In genomic region chr6:43773050-43773956, GRCh38 we compare ENCODE assay signal across 8 cellular contexts. TPM values are rescaled to one million over a fixed set of nuclear protein-coding genes. Genes with fewer than 3 reads are reported as not detected.
DNase-seq lines count a peak whose midpoint lies in the region; ATAC-seq and TF ChIP-seq lines count a peak whose summit lies in the region.

No MANE protein-coding gene starts in this region.

- H3K4me1 ChIP-seq in HAP-1 (peaks cover 28% of the 10 kb centered on the region), neutrophil (ENCODE audit: control insufficient read depth in 1 of 2, insufficient read depth in 1 of 2, low read depth in 1 of 2, low read length in 1 of 2) (peaks cover 50 to 70% of the 10 kb centered on the region in 2 experiments)

- no peaks in the 10 kb centered on the region for H3K27me3 ChIP-seq in HAP-1 (ENCODE audit: low read depth)
- peaks cover 7% of the 10 kb centered on the region for H3K27me3 ChIP-seq in neutrophil

- in situ Hi-C loops in Caki2 (cut with HindIII; ENCODE audit: low pct_unique_long_range_greater_than_20kb, low sequenced_read_pairs) (no loop called here), HAP-1 (cut with MboI; ENCODE audit: low sequenced_read_pairs) (loop anchor here (5.0 to 10.0 kb wide), 2 partner anchors 299 to 471 kb away; partner anchors contain the start of gene HSP90AB1)

- H3K27ac ChIP-seq in neutrophil: peak overlapping the region; percentile 93

- peak; percentile 69 for TF ChIP-seq CTCF in neutrophil (IDR thresholded peaks at IDR 0.05)

- H3K4me3 ChIP-seq in HAP-1 (peak overlapping the region; percentile 95), neutrophil (ENCODE audit: low read depth in 1 of 2, low read length in 1 of 2) (peak overlapping the region; percentile 91 to 93)

- DNase-seq in Caki2 (ENCODE audit: low read depth) (peak; percentile 58), HAP-1 (ENCODE audit: low spot score in 2 of 2) (peak; percentile 36 to 82), NOMO-1 (lab: John Stamatoyannopoulos, UW; ENCODE audit: unreplicated experiment in 2 of 2) (peak; percentile 63 to 67), fibroblast of peridontal ligament (ENCODE audit: extremely low read depth) (peak; percentile 58)
- DNase-seq in activated T-cell treated with anti-CD3 and anti-CD28 coated beads, Interleukin-2, amount 50 U/mL, for 1 hour: peak; percentile 52

- H3K9me3 ChIP-seq in HAP-1 (no peaks in the 10 kb centered on the region), neutrophil (no peaks in the 10 kb centered on the region)

- H3K36me3 ChIP-seq in HAP-1 (replicated peaks) (peaks cover 53% of the 10 kb centered on the region), neutrophil (peaks cover 12% of the 10 kb centered on the region)

- ATAC-seq in GM21528 (IDR thresholded peaks at IDR 0.05; ENCODE audit: low FRiP score, unreplicated experiment) (no peak), HG03159 (IDR thresholded peaks at IDR 0.05; ENCODE audit: unreplicated experiment) (no peak)

RNA-seq across cellular contexts. Expression of gene VEGFA, which starts 3.3 kb away (rescaled TPM):
- 40.0 and 81.4 TPM in 2 replicates for total RNA-seq in Caki2 (2014; rRNA removed; shearing (Covaris generic); ENCODE audit: low replicate concordance)
